Comparison of ENCODE assay signal across 10 cellular contexts in genomic region chr17:3960764-3961163, GRCh38. TPM values are rescaled to one million over a fixed set of nuclear protein-coding genes. Genes with fewer than 3 reads are reported as not detected.
DNase-seq lines count a peak whose midpoint lies in the region; ATAC-seq and TF ChIP-seq lines count a peak whose summit lies in the region.
"Had no signal": no experiment of that assay in that cellular context is flagged by ENCODE, and none has a peak within 500 bp of the region (broad histone marks: within the 10 kb centered on the region; RNA-seq: fewer than 3 reads in every experiment).

No MANE protein-coding gene starts in this region.

- H3K27ac ChIP-seq in OCI-LY7 (ENCODE audit: low read depth, low read length, poor library complexity, severe bottlenecking): peak overlapping the region; percentile 94
- H3K27ac ChIP-seq in fibroblast of lung (ENCODE audit: insufficient read depth, low read length): no peak overlapping the region
- H3K27ac ChIP-seq in sigmoid colon: peak overlapping the region in 1 of 4 donors; percentile 14
- H3K27ac ChIP-seq: parathyroid adenoma had no signal

- no peaks in the 10 kb centered on the region for H3K27me3 Mint-ChIP-seq in T-helper 2 cell treated with Interferon-gamma antibody and Interleukin-4, amounts not matched to agents 5 μg/mL and 100 μg/mL, for 36 hours (ENCODE audit: low read depth)

- H3K79me2 ChIP-seq in OCI-LY7 (ENCODE audit: insufficient read depth, low read depth, low read length) (peaks cover 74% of the 10 kb centered on the region), fibroblast of lung (ENCODE audit: control insufficient read depth, insufficient read depth, low read length) (no peaks in the 10 kb centered on the region)
- H3K79me2 ChIP-seq: parathyroid adenoma had no signal

- no peaks in the 10 kb centered on the region for H3K9me3 Mint-ChIP-seq in T-helper 2 cell treated with Interferon-gamma antibody and Interleukin-4, amounts not matched to agents 5 μg/mL and 100 μg/mL, for 36 hours
- H3K9me3 Mint-ChIP-seq in stimulated activated effector memory CD8-positive, alpha-beta T cell treated with anti-CD3 and anti-CD28 coated beads, Interleukin-12 subunit alpha, Interleukin-12 subunit beta, amount 100 ng/mL, for 72 hours: no peaks in the 10 kb centered on the region

- no peak for DNase-seq in T-helper 2 cell treated with Interferon-gamma antibody and Interleukin-4, amounts not matched to agents 5 μg/mL and 100 μg/mL, for 36 hours (ENCODE audit: low spot score)
- DNase-seq in T-helper 2 cell (no peak), OCI-LY7 (ENCODE audit: low spot score) (no peak), fibroblast of lung (ENCODE audit: low read depth in 2 of 2) (peak; percentile 47 to 86), MV-4-11 (lab: John Stamatoyannopoulos, UW) (no peak), occipital lobe (lab: John Stamatoyannopoulos, UW) (no peak), sigmoid colon (no peak)
- DNase-seq in stimulated activated effector memory CD8-positive, alpha-beta T cell treated with anti-CD3 and anti-CD28 coated beads, Interleukin-12 subunit alpha, Interleukin-12 subunit beta, amount 100 ng/mL, for 72 hours (ENCODE audit: low spot score in 2 of 2): no peak
- DNase-seq: stomach had no signal

- CTCF ChIA-PET in OCI-LY7 (lab: Charles Lee; ENCODE audit: unreplicated experiment): interaction anchor here (0.5 to 0.6 kb wide), 2 partner anchors 31 to 463 kb away, joined by 3 to 6 read pairs; no protein-coding TSS in a partner anchor

- H3K9me2 ChIP-seq in OCI-LY7 (ENCODE audit: insufficient read depth, low read length): no peaks in the 10 kb centered on the region

- H3K9ac ChIP-seq in fibroblast of lung (ENCODE audit: insufficient read depth, low read length): no peak overlapping the region
- H3K9ac ChIP-seq: parathyroid adenoma had no signal

- H3K9me3 ChIP-seq in OCI-LY7 (ENCODE audit: low read length) (no peaks in the 10 kb centered on the region), fibroblast of lung (ENCODE audit: control insufficient read depth, insufficient read depth, low read depth, low read length) (no peaks in the 10 kb centered on the region), sigmoid colon (no peaks in the 10 kb centered on the region)
- H3K9me3 ChIP-seq: stomach had no signal

- peaks cover 42% of the 10 kb centered on the region for H3K36me3 Mint-ChIP-seq in T-helper 2 cell treated with Interferon-gamma antibody and Interleukin-4, amounts not matched to agents 5 μg/mL and 100 μg/mL, for 36 hours (ENCODE audit: low read depth)
- H3K36me3 Mint-ChIP-seq in stimulated activated effector memory CD8-positive, alpha-beta T cell treated with anti-CD3 and anti-CD28 coated beads, Interleukin-12 subunit alpha, Interleukin-12 subunit beta, amount 100 ng/mL, for 72 hours: peaks cover 35% of the 10 kb centered on the region

- no peak overlapping the region for H2AFZ ChIP-seq in OCI-LY7 (ENCODE audit: low read length)
- H2AFZ ChIP-seq in fibroblast of lung (ENCODE audit: low read length): no peak overlapping the region
- H2AFZ ChIP-seq: parathyroid adenoma had no signal

- peaks cover 36% of the 10 kb centered on the region for H4K20me1 ChIP-seq in OCI-LY7 (ENCODE audit: insufficient read depth, low read length)
- no peaks in the 10 kb centered on the region for H4K20me1 ChIP-seq in fibroblast of lung (ENCODE audit: control insufficient read depth, extremely low read depth, insufficient read depth, low read length)

- no peak for TF ChIP-seq POLR2A in sigmoid colon (IDR thresholded peaks at IDR 0.05)

- TF ChIP-seq EP300 in sigmoid colon (IDR thresholded peaks at IDR 0.05): no peak

- POLR2A ChIA-PET in OCI-LY7 (lab: Charles Lee): interaction anchor here (0.7 to 2.3 kb wide), 5 partner anchors 13 to 93 kb away, joined by 3 to 6 read pairs (median 4); partner anchors contain the start of gene P2RX1

- no TSS peak for BruUV-seq in OCI-LY7 (replicated peaks; lab: Mats Ljungman, UMichigan)

- peaks cover 63% of the 10 kb centered on the region for H3K36me3 ChIP-seq in OCI-LY7 (ENCODE audit: insufficient read depth, low read length)
- H3K36me3 ChIP-seq in fibroblast of lung (ENCODE audit: control insufficient read depth, insufficient read depth, low read length): no peaks in the 10 kb centered on the region
- H3K36me3 ChIP-seq in sigmoid colon: no peaks in the 10 kb centered on the region

- H3K4me2 ChIP-seq in OCI-LY7 (ENCODE audit: low read length) (peak overlapping the region; percentile 97), fibroblast of lung (ENCODE audit: extremely low read depth, insufficient read depth, low read length) (no peak overlapping the region)

- peak overlapping the region; percentile 63 for H3K27ac Mint-ChIP-seq in T-helper 2 cell treated with Interferon-gamma antibody and Interleukin-4, amounts not matched to agents 5 μg/mL and 100 μg/mL, for 36 hours
- H3K27ac Mint-ChIP-seq in stimulated activated effector memory CD8-positive, alpha-beta T cell treated with anti-CD3 and anti-CD28 coated beads, Interleukin-12 subunit alpha, Interleukin-12 subunit beta, amount 100 ng/mL, for 72 hours: peak overlapping the region; percentile 90

- TF ChIP-seq CTCF in OCI-LY7 (conservative IDR thresholded peaks at IDR 0.05; ENCODE audit: low read length) (no peak), fibroblast of lung (conservative IDR thresholded peaks at IDR 0.05 in 1 of 2, IDR thresholded peaks at IDR 0.05 in 1 of 2; ENCODE audit: low read depth in 1 of 2, low read length in 2 of 2) (no peak), sigmoid colon (IDR thresholded peaks at IDR 0.05) (no peak)

- H3K4me3 ChIP-seq in OCI-LY7 (ENCODE audit: low read depth, low read length, poor library complexity, severe bottlenecking): peak overlapping the region; percentile 87
- H3K4me3 ChIP-seq in fibroblast of lung (replicated peaks in 1 of 4; ENCODE audit: control extremely low read depth in 1 of 4, insufficient read depth in 1 of 4, low read depth in 3 of 4, low read length in 4 of 4): no peak overlapping the region
- H3K4me3 ChIP-seq in sigmoid colon: no peak overlapping the region

- H3K4me1 Mint-ChIP-seq in T-helper 2 cell treated with Interferon-gamma antibody and Interleukin-4, amounts not matched to agents 5 μg/mL and 100 μg/mL, for 36 hours (ENCODE audit: low read depth): peaks cover 52% of the 10 kb centered on the region
- H3K4me1 Mint-ChIP-seq in stimulated activated effector memory CD8-positive, alpha-beta T cell treated with anti-CD3 and anti-CD28 coated beads, Interleukin-12 subunit alpha, Interleukin-12 subunit beta, amount 100 ng/mL, for 72 hours: peaks cover 81% of the 10 kb centered on the region

- intact Hi-C loops in OCI-LY7 (cut with micrococcal nuclease; ENCODE audit: unreplicated experiment): loop anchor here (1.0 to 5.0 kb wide), 3 partner anchors 46 to 437 kb away; partner anchors contain the start of gene UBE2G1
- intact Hi-C loops in sigmoid colon (cut with DNase I): no loop called here

- H3K4me3 Mint-ChIP-seq in T-helper 2 cell treated with Interferon-gamma antibody and Interleukin-4, amounts not matched to agents 5 μg/mL and 100 μg/mL, for 36 hours: peak overlapping the region; percentile 86
- peak overlapping the region; percentile 89 for H3K4me3 Mint-ChIP-seq in stimulated activated effector memory CD8-positive, alpha-beta T cell treated with anti-CD3 and anti-CD28 coated beads, Interleukin-12 subunit alpha, Interleukin-12 subunit beta, amount 100 ng/mL, for 72 hours

- ATAC-seq in stimulated activated effector memory CD8-positive, alpha-beta T cell treated with anti-CD3 and anti-CD28 coated beads, Interleukin-12 subunit alpha, Interleukin-12 subunit beta, amount 100 ng/mL, for 72 hours: no peak

- H3K4me1 ChIP-seq in OCI-LY7 (ENCODE audit: insufficient read depth, low read length, poor library complexity, severe bottlenecking): peaks cover 64% of the 10 kb centered on the region
- H3K4me1 ChIP-seq in fibroblast of lung (ENCODE audit: control insufficient read depth, extremely low read depth, insufficient read depth, low read length): peaks cover 5% of the 10 kb centered on the region
- H3K4me1 ChIP-seq in sigmoid colon: peaks cover 0 to 40% (median 21%) of the 10 kb centered on the region in 4 donors
- H3K4me1 ChIP-seq: parathyroid adenoma had no signal

- H3K27me3 ChIP-seq in fibroblast of lung (ENCODE audit: control insufficient read depth, insufficient read depth, low read length): peaks cover 13% of the 10 kb centered on the region
- H3K27me3 ChIP-seq in sigmoid colon: peaks cover 21 to 48% (median 33%) of the 10 kb centered on the region in 3 donors

- 46 to 63% methylated on average over 14 of the region's 14 CpGs for WGBS in sigmoid colon, 2 donors

RNA-seq across cellular contexts. Expression of gene ATP2A3, which starts 3.5 kb away (rescaled TPM):
- total RNA-seq in OCI-LY7 (2014; rRNA removed; shearing (Covaris generic)): 84.0 and 108 TPM in 2 replicates
- total RNA-seq in OCI-LY7 (2022) (322 and 353 TPM in 2 replicates), fibroblast of lung (5.9 and 12.4 TPM in 2 replicates), occipital lobe (1.2 TPM), sigmoid colon (10 to 100 TPM in 1 of 4 donors, 1 to 10 TPM in 3; 3.6 to 12.7 (median 5.0) TPM)
- polyA plus RNA-seq in fibroblast of lung (0.25 and 1.3 TPM in 2 replicates), sigmoid colon (100 to 1,000 TPM in 1 of 3 donors, 10 to 100 TPM in 2; 19.2 to 158 (median 21.6) TPM)
- 0.71 and 2.3 TPM in 2 replicates for polyA plus RNA-seq in fibroblast of lung (2012)
- polyA minus RNA-seq in fibroblast of lung (ENCODE audit: low replicate concordance): 2.0 and 3.7 TPM in 2 replicates

RNA-seq across cellular contexts. Expression of gene P2RX1, which starts 44.5 kb away (rescaled TPM):
- total RNA-seq in OCI-LY7 (2014; rRNA removed; shearing (Covaris generic)): 0.41 and 0.69 TPM in 2 replicates
- total RNA-seq in OCI-LY7 (2022) (3.3 and 4.5 TPM in 2 replicates), fibroblast of lung (under 0.01 TPM in 2 replicates), occipital lobe (not detected), sigmoid colon (10 to 100 TPM in 2 of 4 donors, 1 to 10 TPM in 2; 3.6 to 55.9 (median 10.0) TPM)
- polyA plus RNA-seq in fibroblast of lung (0.02 TPM in 1 of 2 replicates, not detected in the other), sigmoid colon (1 to 10 TPM in 1 of 3 donors, under 1 TPM in 2; 0.46 to 4.3 (median 0.60) TPM)
- 0.03 TPM in 1 of 2 replicates, not detected in the other for polyA plus RNA-seq in fibroblast of lung (2012)
- not detected in 2 replicates for polyA minus RNA-seq in fibroblast of lung (ENCODE audit: low replicate concordance)

Comparison
In these comparisons a context has a peak if more than half of its experiments do, and no peak if none do; other contexts are left out.
1. DNase-seq: peak in fibroblast of lung (2 of 2); none in T-helper 2 cell treated with Interferon-gamma antibody and Interleukin-4, amounts not matched to agents 5 μg/mL and 100 μg/mL, for 36 hours (single experiment), T-helper 2 cell (0 of 5), OCI-LY7 (single experiment), stimulated activated effector memory CD8-positive, alpha-beta T cell treated with anti-CD3 and anti-CD28 coated beads, Interleukin-12 subunit alpha, Interleukin-12 subunit beta, amount 100 ng/mL, for 72 hours (0 of 2), MV-4-11 (single experiment), occipital lobe (single experiment) and sigmoid colon (single experiment).